35 cellular contexts compared by ENCODE assay signal in genomic region chr6:82641677-82642076, GRCh38.
"Had no signal": no experiment of that assay in that cellular context is flagged by ENCODE, and none has a peak within 500 bp of the region (broad histone marks: within the 10 kb centered on the region; RNA-seq: fewer than 3 reads in every experiment).

No MANE protein-coding gene starts in this region.

- H3K27me3 ChIP-seq: MG63 had no signal

- H3K36me3 ChIP-seq: MG63 had no signal

- H3K4me3 ChIP-seq: MG63 had no signal

- DNase-seq: Karpas-422, Kasumi-1, MG63, MM.1S, MV-4-11, NCI-H1048, NCI-H1092, NCI-H1092 treated with DMSO at 0.1 percent for 48 hours, NCI-H1105, NCI-H1105 treated with DMSO at 0.1 percent for 48 hours, NCI-H1417, NCI-H1417 treated with DMSO at 0.1 percent for 48 hours, NCI-H1436, NCI-H1436 treated with DMSO at 0.1 percent for 48 hours, NCI-H146, NCI-H1694, NCI-H1694 treated with DMSO at 0.1 percent for 48 hours, NCI-H187, NCI-H187 treated with DMSO at 0.1 percent for 48 hours, NCI-H1930, NCI-H2029, NCI-H2029 treated with DMSO at 0.1 percent for 48 hours, NCI-H2081, NCI-H2081 treated with DMSO at 0.1 percent for 48 hours, NCI-H2107, NCI-H2171, NCI-H2171 treated with DMSO at 0.1 percent for 48 hours, NCI-H2227 treated with DMSO at 0.1 percent for 48 hours, NCI-H226, NCI-H345, NCI-H446, NCI-H446 treated with DMSO at 0.1 percent for 48 hours, NCI-H510A, NCI-H510A treated with DMSO at 0.1 percent for 48 hours, NCI-H524 had no signal
